In genomic region chr1:162822391-162823200, GRCh38 we compare ENCODE assay signal across 8 cellular contexts. TPM values are rescaled to one million over a fixed set of nuclear protein-coding genes. Genes with fewer than 3 reads are reported as not detected.
A peak's percentile ranks its signal among the peaks of the same experiment; 100 is the strongest.
DNase-seq lines count a peak whose midpoint lies in the region; ATAC-seq, FAIRE-seq and TF ChIP-seq lines count a peak whose summit lies in the region.

No MANE protein-coding gene starts in this region.

- H3K9ac ChIP-seq in iPS-20b (ENCODE audit: low read depth, low read length), result peak overlapping the region; percentile 31; the same call in 1 of the 2 replicates
- peak overlapping the region in 1 of 3 donors; percentile 33 for H3K9ac ChIP-seq in skeletal muscle tissue (ENCODE audit: low read depth in 1 of 3, low read length in 3 of 3)

- in situ Hi-C loops in astrocyte of the spinal cord (cut with HindIII; ENCODE audit: low sequenced_read_pairs), result no loop called here

- no peak overlapping the region for H3K27ac ChIP-seq in iPS-20b (ENCODE audit: low read length)
- H3K27ac ChIP-seq in skeletal muscle tissue (ENCODE audit: low read depth, low read length), result no peak overlapping the region

- no peak for FAIRE-seq in GM19239 (lab: Jason Lieb, UNC)

- TF ChIP-seq CTCF in GM12865 (IDR thresholded peaks at IDR 0.05; ENCODE audit: insufficient read depth, low read depth, low read length, missing control alignments), result no peak
- peak; percentile 21 for TF ChIP-seq CTCF in astrocyte of the spinal cord (IDR thresholded peaks at IDR 0.05; ENCODE audit: low read depth, low read length)

- DNase-seq in GM12865 (ENCODE audit: low read depth), result no peak
- DNase-seq in NCI-H2107 treated with DMSO at 0.1 percent for 48 hours (lab: John Stamatoyannopoulos, UW; ENCODE audit: unreplicated experiment), result peak; percentile 69
- DNase-seq in astrocyte of the spinal cord (ENCODE audit: low read depth, low spot score), result no peak
- DNase-seq in GM19239 (ENCODE audit: insufficient read length, low spot score), result no peak
- DNase-seq in GDM1 (lab: John Stamatoyannopoulos, UW), result no peak

- peak overlapping the region; percentile 1 for H3K4me3 ChIP-seq in GM12865 (ENCODE audit: low read depth, low read length)
- peak overlapping the region; percentile 57 for H3K4me3 ChIP-seq in astrocyte of the spinal cord (ENCODE audit: low read depth, low read length)
- peak overlapping the region; percentile 72 for H3K4me3 ChIP-seq in iPS-20b (ENCODE audit: low read length)
- peak overlapping the region; percentile 55 to 69 (median 60) for H3K4me3 ChIP-seq in skeletal muscle tissue (ENCODE audit: low read length in 3 of 3)

- H3K27me3 ChIP-seq in iPS-20b (ENCODE audit: insufficient read depth, low read length) (peaks cover 20% of the 10 kb centered on the region), skeletal muscle tissue (ENCODE audit: control insufficient read depth in 3 of 3, insufficient read depth in 3 of 3, low read length in 3 of 3) (peaks cover 8 to 18% (median 18%) of the 10 kb centered on the region in 3 donors)

- H3K36me3 ChIP-seq in iPS-20b (ENCODE audit: insufficient read depth, low read depth, low read length) (no peaks in the 10 kb centered on the region), skeletal muscle tissue (ENCODE audit: control insufficient read depth in 3 of 3, insufficient read depth in 3 of 3, low read length in 3 of 3) (no peaks in the 10 kb centered on the region)

- no peak for ATAC-seq in HG03460 (IDR thresholded peaks at IDR 0.05; ENCODE audit: unreplicated experiment)

- peaks cover 15% of the 10 kb centered on the region for H3K4me1 ChIP-seq in iPS-20b (ENCODE audit: insufficient read depth, low read length)
- H3K4me1 ChIP-seq in skeletal muscle tissue (ENCODE audit: control insufficient read depth in 3 of 3, insufficient read depth in 3 of 3, low read length in 3 of 3), result peaks cover 8 to 13% (median 8%) of the 10 kb centered on the region in 3 donors

- no peaks in the 10 kb centered on the region for H3K9me3 ChIP-seq in iPS-20b (ENCODE audit: insufficient read depth, low read depth, low read length)
- no peaks in the 10 kb centered on the region for H3K9me3 ChIP-seq in skeletal muscle tissue (ENCODE audit: control insufficient read depth in 3 of 3, low read length in 3 of 3)

RNA-seq across cellular contexts. Expression of gene HSD17B7, which starts 32.1 kb away (rescaled TPM):
- total RNA-seq in skeletal muscle tissue, result 12.0 TPM

RNA-seq across cellular contexts. Expression of gene CCDC190, which starts 38.4 kb away (rescaled TPM):
- total RNA-seq in skeletal muscle tissue, result 3.1 TPM

Comparison
In these comparisons a context has a peak if more than half of its experiments do, and no peak if none do; other contexts are left out.
1. H3K4me3 ChIP-seq: peak in every context shown above with its lines; median percentile 72 in iPS-20b; 60 in skeletal muscle tissue; 57 in astrocyte of the spinal cord; 1 in GM12865.